Comparison of ENCODE assay signal across 8 cellular contexts in the genomic region with DNA sequence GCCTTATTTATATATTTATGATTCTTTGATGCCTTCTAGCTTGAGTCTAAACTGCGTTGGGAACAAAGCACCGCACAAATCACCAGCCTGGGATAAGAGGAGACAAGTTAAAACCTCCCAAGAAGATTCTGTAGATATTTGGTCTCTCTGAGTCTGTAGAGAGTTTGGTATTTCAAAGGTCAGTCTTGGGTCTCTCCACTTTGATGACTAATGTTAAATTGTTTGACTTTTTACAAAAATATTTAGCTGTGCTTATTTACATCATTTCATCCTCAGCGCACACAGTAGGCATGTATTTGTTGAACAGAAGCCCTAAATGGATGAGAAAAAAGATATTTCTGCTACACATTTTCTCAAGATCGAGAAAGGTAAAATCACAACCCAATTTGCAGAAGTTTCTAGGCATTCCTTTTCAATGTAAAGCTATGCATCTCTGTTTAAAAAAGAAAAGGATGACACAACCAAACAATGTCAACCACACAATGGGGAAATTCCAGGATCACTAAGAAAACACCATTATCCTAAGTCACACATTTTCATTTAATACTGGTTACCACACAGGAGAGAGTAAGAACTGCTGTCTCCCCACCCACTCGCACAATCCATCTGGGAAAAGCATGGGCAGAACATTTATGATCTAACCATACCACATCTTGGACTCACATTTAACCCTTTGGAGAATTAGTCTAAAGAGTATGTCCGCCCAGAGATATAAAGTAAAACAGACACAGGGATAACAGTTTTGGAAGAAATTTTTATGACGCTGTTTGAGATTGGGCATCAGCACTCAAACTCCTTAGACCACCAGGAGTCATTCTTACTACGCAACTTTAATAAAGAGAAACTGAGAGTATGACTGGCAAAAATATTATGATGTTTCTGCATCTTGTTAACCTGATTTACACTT. TPM values are rescaled to one million over a fixed set of nuclear protein-coding genes. Genes with fewer than 3 reads are reported as not detected.
DNase-seq lines count a peak whose midpoint lies in the region; ATAC-seq and TF ChIP-seq lines count a peak whose summit lies in the region.

No MANE protein-coding gene starts in this region.

- no peak for TF ChIP-seq POLR2A in sigmoid colon (IDR thresholded peaks at IDR 0.05)

- no peaks in the 10 kb centered on the region for H3K36me3 ChIP-seq in A673 (ENCODE audit: insufficient read depth, low read length, poor library complexity, severe bottlenecking)
- no peaks in the 10 kb centered on the region for H3K36me3 ChIP-seq in GM23338 (ENCODE audit: insufficient read depth)
- no peaks in the 10 kb centered on the region for H3K36me3 ChIP-seq in sigmoid colon

- H3K36me3 Mint-ChIP-seq in GM23338 (ENCODE audit: low read depth): peaks cover 8% of the 10 kb centered on the region; the same call in 2 of the 3 replicates
- H3K36me3 Mint-ChIP-seq in WTC11: no peaks in the 10 kb centered on the region

- CTCF ChIA-PET in A673 (lab: Charles Lee) (interaction anchor here (0.5 to 1.4 kb wide), 6 partner anchors 18 to 401 kb away, joined by 3 to 13 read pairs (median 3); no protein-coding TSS in a partner anchor), WTC11 (lab: Charles Lee) (interaction anchor here (0.6 to 2.4 kb wide), 36 partner anchors 8 to 303 kb away, joined by 3 to 28 read pairs (median 4); partner anchors contain the start of genes FAM133B, PEX1 and RBM48)

- ATAC-seq in GM23338 (peak; percentile 0; the same call in 1 of the 3 replicates), WTC11 (no peak), HG02571 (IDR thresholded peaks at IDR 0.05; ENCODE audit: unreplicated experiment) (no peak), HG03175 (IDR thresholded peaks at IDR 0.05; ENCODE audit: unreplicated experiment) (no peak), GM19035 (IDR thresholded peaks at IDR 0.05; ENCODE audit: unreplicated experiment) (no peak)

- no peak overlapping the region for H3K27ac ChIP-seq in A673 (ENCODE audit: low read depth, low read length, poor library complexity, severe bottlenecking)
- peak overlapping the region; percentile 40; the same call in 1 of the 2 replicates for H3K27ac ChIP-seq in GM23338 (ENCODE audit: low read depth)
- H3K27ac ChIP-seq in sigmoid colon: peak overlapping the region; percentile 79 to 97 (median 93)

- BruUV-seq in A673 (replicated peaks; lab: Mats Ljungman, UMichigan): TSS peak; percentile 47

- H4K20me1 ChIP-seq in GM23338 (replicated peaks; ENCODE audit: insufficient read depth): no peaks in the 10 kb centered on the region

- peak overlapping the region; percentile 92 for H3K4me2 ChIP-seq in GM23338

- peaks cover 5% of the 10 kb centered on the region for H3K4me1 ChIP-seq in A673 (ENCODE audit: insufficient read depth, low read length, poor library complexity, severe bottlenecking)
- peaks cover 42% of the 10 kb centered on the region for H3K4me1 ChIP-seq in GM23338 (ENCODE audit: insufficient read depth)
- peaks cover 0 to 52% (median 36%) of the 10 kb centered on the region in 4 donors for H3K4me1 ChIP-seq in sigmoid colon

- peaks cover 2% of the 10 kb centered on the region for H3K27me3 ChIP-seq in A673 (replicated peaks; ENCODE audit: insufficient read depth, low read depth, low read length, poor library complexity)
- peaks cover 7% of the 10 kb centered on the region for H3K27me3 ChIP-seq in GM23338 (ENCODE audit: insufficient read depth)
- no peaks in the 10 kb centered on the region for H3K27me3 ChIP-seq in sigmoid colon

- WGBS in sigmoid colon, 2 donors: 5 to 23% methylated on average over 8 of the region's 8 CpGs

- TF ChIP-seq CTCF in A673 (conservative IDR thresholded peaks at IDR 0.05; ENCODE audit: low read depth, low read length): no peak
- no peak for TF ChIP-seq CTCF in GM23338 (conservative IDR thresholded peaks at IDR 0.05; ENCODE audit: low read depth in 2 of 2)
- TF ChIP-seq CTCF in WTC11 (IDR thresholded peaks at IDR 0.05): no peak
- TF ChIP-seq CTCF in foreskin fibroblast (IDR thresholded peaks at IDR 0.05; ENCODE audit: low read depth, low read length): no peak
- TF ChIP-seq CTCF in sigmoid colon (IDR thresholded peaks at IDR 0.05): no peak

- peak overlapping the region; percentile 83 for H3K4me3 ChIP-seq in A673 (ENCODE audit: low read depth, low read length, poor library complexity, severe bottlenecking)
- H3K4me3 ChIP-seq in GM23338: peak overlapping the region; percentile 70
- H3K4me3 ChIP-seq in foreskin fibroblast (ENCODE audit: low read depth in 1 of 2, low read length in 2 of 2): peak overlapping the region; percentile 71 to 96
- peak overlapping the region; percentile 55 to 84 (median 80) for H3K4me3 ChIP-seq in sigmoid colon

- H3K4me3 Mint-ChIP-seq in GM23338 (peak overlapping the region; percentile 96), WTC11 (peak overlapping the region; percentile 94)

- H3K9me2 ChIP-seq in GM23338 (ENCODE audit: insufficient read depth): no peaks in the 10 kb centered on the region

- H3K27ac Mint-ChIP-seq in GM23338: no peak overlapping the region
- H3K27ac Mint-ChIP-seq in WTC11: peak overlapping the region; percentile 10; the same call in 1 of the 2 replicates

- H3K79me2 ChIP-seq in GM23338 (replicated peaks; ENCODE audit: insufficient read depth): peaks cover 37% of the 10 kb centered on the region

- DNase-seq in A673 (ENCODE audit: low spot score): no peak
- DNase-seq in GM23338 (ENCODE audit: low spot score): peak; percentile 65
- DNase-seq in WTC11 (ENCODE audit: low spot score): no peak
- peak; percentile 90 to 94 for DNase-seq in foreskin fibroblast
- DNase-seq in sigmoid colon: no peak

- intact Hi-C loops in A673 (cut with micrococcal nuclease; ENCODE audit: unreplicated experiment) (loop anchor here (2.0 to 5.0 kb wide), 2 partner anchors 115 to 211 kb away; no protein-coding TSS in a partner anchor), sigmoid colon (cut with DNase I) (loop anchor here (2.0 to 5.0 kb wide), 2 partner anchors 211 to 305 kb away; partner anchors contain the start of genes PEX1 and RBM48)

- H3K27me3 Mint-ChIP-seq in GM23338 (ENCODE audit: insufficient read depth, low read depth, poor library complexity) (peaks cover 34% of the 10 kb centered on the region), WTC11 (ENCODE audit: low read depth) (peaks cover 11% of the 10 kb centered on the region; the same call in 1 of the 2 replicates)

- no peaks in the 10 kb centered on the region for H3F3A ChIP-seq in GM23338 (replicated peaks; ENCODE audit: low read depth)

- H3K9me3 Mint-ChIP-seq in GM23338: no peaks in the 10 kb centered on the region; the same call in 2 of the 3 replicates
- no peaks in the 10 kb centered on the region for H3K9me3 Mint-ChIP-seq in WTC11

- H3K4me1 Mint-ChIP-seq in GM23338 (peaks cover 44% of the 10 kb centered on the region), WTC11 (peaks cover 48% of the 10 kb centered on the region)

- POLR2A ChIA-PET in A673 (lab: Charles Lee; ENCODE audit: low non-redundant PET) (no interaction called here), WTC11 (lab: Charles Lee) (interaction anchor here (1.0 to 1.1 kb wide), 3 partner anchors 107 to 304 kb away, joined by 3 to 4 read pairs (median 3); partner anchors contain the start of genes PEX1 and RBM48)

- H3K9me3 ChIP-seq in A673 (ENCODE audit: low read depth, low read length, poor library complexity, severe bottlenecking) (no peaks in the 10 kb centered on the region), sigmoid colon (no peaks in the 10 kb centered on the region)

- TF ChIP-seq EP300 in sigmoid colon (IDR thresholded peaks at IDR 0.05): no peak

- 0 out of 2 replicates have a peak overlapping the region, but pooled peaks have one; percentile 33 for H2AFZ ChIP-seq in GM23338

TF ChIP-seq in GM23338, 12 proteins besides CTCF, POLR2A, EP300 and RAD21 (continues in another document):
- TF ChIP-seq STAT1 (IDR thresholded peaks at IDR 0.05; ENCODE audit: unreplicated experiment): no peak

TF ChIP-seq in WTC11, 78 proteins besides CTCF, POLR2A, EP300 and RAD21 (continues in another document):
- TF ChIP-seq PRDM15 (CRISPR knock-in tag; IDR thresholded peaks at IDR 0.05): no peak
- no peak for TF ChIP-seq IRF2 (CRISPR knock-in tag; IDR thresholded peaks at IDR 0.05; ENCODE audit: borderline replicate concordance, low read depth)
- no peak for TF ChIP-seq GABPB1 (CRISPR knock-in tag; IDR thresholded peaks at IDR 0.05)
- no peak for TF ChIP-seq MLX (CRISPR knock-in tag; IDR thresholded peaks at IDR 0.05)
- no peak for TF ChIP-seq EMX1 (CRISPR knock-in tag; IDR thresholded peaks at IDR 0.05)

RNA-seq across cellular contexts. Expression of gene CDK6, which starts 4.4 kb away (rescaled TPM):
- total RNA-seq in A673 (2021): 10.0 and 10.5 TPM in 2 replicates
- 18.4 and 23.7 TPM in 2 replicates for total RNA-seq in GM23338 (2014; rRNA removed; shearing (Covaris generic))
- polyA plus RNA-seq in GM23338 (2016; fragmentation: Nextera tagmentation; extraction: Ambion mirVana): 7.1 and 7.4 TPM in 2 replicates
- 43.9 to 47.2 TPM (median 44.4 TPM) in 3 replicates for total RNA-seq in WTC11 (2021)
- total RNA-seq in sigmoid colon: 10 to 100 TPM; 13.3 to 25.8 (median 19.9) TPM
- 1 to 10 TPM; 2.4 to 7.1 (median 3.2) TPM for polyA plus RNA-seq in sigmoid colon

Comparison
In these comparisons a context has a peak if more than half of its experiments do, and no peak if none do; other contexts are left out.
1. DNase-seq: peak in GM23338 (single experiment) and foreskin fibroblast (2 of 2); none in A673 (single experiment), WTC11 (single experiment) and sigmoid colon (single experiment).
2. Peak in every context shown above with its lines, with median percentiles within 50 percentile points of each other: H3K4me3 ChIP-seq.